ENCODE assay signal across 13 cellular contexts in the genomic region with DNA sequence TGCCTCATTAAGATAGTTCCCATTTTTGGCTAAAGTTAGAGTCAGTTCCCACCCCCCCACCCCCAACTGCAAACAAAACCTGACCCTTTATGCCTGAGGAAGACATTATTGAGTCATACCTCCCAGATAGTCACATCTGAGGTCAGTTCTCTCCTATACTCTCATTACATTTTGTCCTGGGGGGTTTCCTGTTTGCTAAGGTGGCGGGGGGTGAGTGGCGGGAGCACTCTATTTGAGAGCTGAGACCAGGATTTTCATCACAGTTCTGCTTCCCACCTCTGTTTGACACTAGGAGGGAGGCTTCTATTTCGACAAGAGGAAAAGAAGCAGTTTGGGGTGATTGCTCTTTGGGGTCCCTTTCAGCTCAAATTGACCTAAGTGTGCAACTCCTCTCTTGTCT.
"Had no signal": no experiment of that assay in that cellular context is flagged by ENCODE, and none has a peak within 500 bp of the region (broad histone marks: within the 10 kb centered on the region; RNA-seq: fewer than 3 reads in every experiment).

No MANE protein-coding gene starts in this region.

- ATAC-seq: body of pancreas; natural killer cell; stimulated activated memory B cell treated with anti-CD40 and anti-IgM and Interleukin-4, amounts not matched to agents 10 μg/mL and 1 μg/mL and 100 μg/mL, for 72 hours had no signal

- H3K4me3 ChIP-seq: body of pancreas, esophagus squamous epithelium, tibial artery had no signal

- H3K27ac Mint-ChIP-seq: activated naive CD4-positive, alpha-beta T cell treated with anti-CD3 and anti-CD28 coated beads, Interleukin-2, amount 50 U/mL, for 24 hours; natural killer cell; stimulated activated memory B cell treated with anti-CD40 and anti-IgM and Interleukin-4, amounts not matched to agents 10 μg/mL and 1 μg/mL and 100 μg/mL, for 72 hours had no signal

- H3K9me3 Mint-ChIP-seq: activated naive CD4-positive, alpha-beta T cell treated with anti-CD3 and anti-CD28 coated beads, Interleukin-2, amount 50 U/mL, for 24 hours; natural killer cell; stimulated activated memory B cell treated with anti-CD40 and anti-IgM and Interleukin-4, amounts not matched to agents 10 μg/mL and 1 μg/mL and 100 μg/mL, for 72 hours had no signal

- H3K27ac ChIP-seq: body of pancreas, esophagus squamous epithelium, neutrophil, parathyroid adenoma, tibial artery had no signal

- H3K27me3 Mint-ChIP-seq: activated naive CD4-positive, alpha-beta T cell treated with anti-CD3 and anti-CD28 coated beads, Interleukin-2, amount 50 U/mL, for 24 hours; stimulated activated memory B cell treated with anti-CD40 and anti-IgM and Interleukin-4, amounts not matched to agents 10 μg/mL and 1 μg/mL and 100 μg/mL, for 72 hours had no signal

- H3K36me3 ChIP-seq: esophagus squamous epithelium, neutrophil, tibial artery had no signal

- DNase-seq: activated CD4-positive, CD25-positive, alpha-beta regulatory T cell treated with anti-CD3 and anti-CD28 coated beads, Interleukin-2, amount 50 U/mL, for 72 hours; body of pancreas; caudate nucleus; effector CD4-positive, alpha-beta T cell; esophagus squamous epithelium; foreskin fibroblast; kidney glomerular epithelial cell; natural killer cell; tibial artery had no signal

- H3K4me1 Mint-ChIP-seq: activated naive CD4-positive, alpha-beta T cell treated with anti-CD3 and anti-CD28 coated beads, Interleukin-2, amount 50 U/mL, for 24 hours; stimulated activated memory B cell treated with anti-CD40 and anti-IgM and Interleukin-4, amounts not matched to agents 10 μg/mL and 1 μg/mL and 100 μg/mL, for 72 hours had no signal

- H3K27me3 ChIP-seq: body of pancreas, esophagus squamous epithelium, neutrophil, tibial artery had no signal

- H3K36me3 Mint-ChIP-seq: activated naive CD4-positive, alpha-beta T cell treated with anti-CD3 and anti-CD28 coated beads, Interleukin-2, amount 50 U/mL, for 24 hours; natural killer cell; stimulated activated memory B cell treated with anti-CD40 and anti-IgM and Interleukin-4, amounts not matched to agents 10 μg/mL and 1 μg/mL and 100 μg/mL, for 72 hours had no signal

- H3K9me3 ChIP-seq: body of pancreas, esophagus squamous epithelium, neutrophil, tibial artery had no signal

- H3K4me1 ChIP-seq: body of pancreas, esophagus squamous epithelium, parathyroid adenoma had no signal

- H3K4me3 Mint-ChIP-seq: activated naive CD4-positive, alpha-beta T cell treated with anti-CD3 and anti-CD28 coated beads, Interleukin-2, amount 50 U/mL, for 24 hours; natural killer cell; stimulated activated memory B cell treated with anti-CD40 and anti-IgM and Interleukin-4, amounts not matched to agents 10 μg/mL and 1 μg/mL and 100 μg/mL, for 72 hours had no signal
